In the genomic region with DNA sequence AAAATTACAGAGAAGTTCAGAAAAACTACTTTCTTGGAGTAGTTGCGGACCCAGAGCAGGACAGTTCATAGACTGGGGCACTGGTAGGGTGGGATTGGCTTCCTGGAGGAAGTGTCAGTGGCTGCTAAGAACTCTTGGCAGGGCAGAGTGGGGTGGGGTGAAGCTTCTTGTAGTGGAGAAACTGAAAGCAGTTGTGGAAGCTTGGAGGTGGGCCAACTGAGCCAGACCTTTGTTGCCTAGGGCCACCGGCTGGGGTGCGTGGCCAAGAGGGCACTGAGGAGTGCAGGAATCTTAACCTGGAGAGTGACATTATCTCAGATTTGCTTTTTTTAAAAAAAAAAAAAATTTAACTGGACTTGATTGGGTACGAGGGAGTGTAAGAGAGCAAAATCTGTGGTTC, we compare ENCODE assay signal across 8 cellular contexts. TPM values are rescaled to one million over a fixed set of nuclear protein-coding genes. Genes with fewer than 3 reads are reported as not detected.
DNase-seq lines count a peak whose midpoint lies in the region; ATAC-seq, FAIRE-seq and TF ChIP-seq lines count a peak whose summit lies in the region.

No MANE protein-coding gene starts in this region.

- H3K4me1 ChIP-seq in BLaER1: peaks cover 50% of the 10 kb centered on the region
- H3K4me1 ChIP-seq in left ventricle myocardium inferior: peaks cover 91% of the 10 kb centered on the region
- peaks cover 5 to 6% of the 10 kb centered on the region in 2 donors for H3K4me1 ChIP-seq in small intestine (ENCODE audit: control insufficient read depth in 2 of 2, insufficient read depth in 1 of 2, low read depth in 1 of 2, low read length in 1 of 2)
- peaks cover 7% of the 10 kb centered on the region for H3K4me1 ChIP-seq in A673 (ENCODE audit: insufficient read depth, low read length, poor library complexity, severe bottlenecking)

- H3K27me3 ChIP-seq in BLaER1 (no peaks in the 10 kb centered on the region), left ventricle myocardium inferior (ENCODE audit: low read depth) (no peaks in the 10 kb centered on the region), small intestine (ENCODE audit: control insufficient read depth in 2 of 2, insufficient read depth in 2 of 2, low read length in 2 of 2) (no peaks in the 10 kb centered on the region), A673 (replicated peaks; ENCODE audit: insufficient read depth, low read depth, low read length, poor library complexity) (no peaks in the 10 kb centered on the region)

- H3K4me3 ChIP-seq in BLaER1 (0 out of 2 replicates have a peak overlapping the region, but pooled peaks have one; percentile 34), left ventricle myocardium inferior (peak overlapping the region; percentile 52), small intestine (ENCODE audit: low read depth in 1 of 2, low read length in 2 of 2) (no peak overlapping the region), A673 (ENCODE audit: low read depth, low read length, poor library complexity, severe bottlenecking) (no peak overlapping the region)

- no TSS peak for BruUV-seq in A673 (replicated peaks; lab: Mats Ljungman, UMichigan)

- no peak for TF ChIP-seq CTCF in left ventricle myocardium inferior (IDR thresholded peaks at IDR 0.05; ENCODE audit: borderline replicate concordance)
- TF ChIP-seq CTCF in A673 (conservative IDR thresholded peaks at IDR 0.05; ENCODE audit: low read depth, low read length): no peak

- H4K20me1 ChIP-seq in BLaER1: peaks cover 25% of the 10 kb centered on the region; the same call in 1 of the 2 replicates

- peak; percentile 11 for ATAC-seq in GM21390 (IDR thresholded peaks at IDR 0.05; ENCODE audit: unreplicated experiment)

- POLR2A ChIA-PET in A673 (lab: Charles Lee; ENCODE audit: low non-redundant PET): no interaction called here

- intact Hi-C loops in left ventricle myocardium inferior (cut with micrococcal nuclease): no loop called here
- intact Hi-C loops in A673 (cut with micrococcal nuclease; ENCODE audit: unreplicated experiment): loop anchor here (5.0 kb wide), 1 partner anchor 96 kb away; the partner anchor contains the start of gene RAB5A

- peak overlapping the region; percentile 78 for H3K4me2 ChIP-seq in BLaER1

- H3K9ac ChIP-seq in BLaER1: peak overlapping the region; percentile 58

- DNase-seq in NAMALWA (ENCODE audit: low spot score): peak; percentile 72
- peak; percentile 83 for DNase-seq in activated effector memory CD4-positive, alpha-beta T cell treated with anti-CD3 and anti-CD28 coated beads, Interleukin-2, amount 50 U/mL, for 16 hours
- peak; percentile 89 for DNase-seq in left ventricle myocardium inferior
- peak; percentile 96 for DNase-seq in small intestine
- no peak for DNase-seq in A673 (ENCODE audit: low spot score)
- no peak for DNase-seq in NCI-H748 (lab: John Stamatoyannopoulos, UW; ENCODE audit: unreplicated experiment)

- H3K36me3 ChIP-seq in BLaER1 (no peaks in the 10 kb centered on the region), left ventricle myocardium inferior (no peaks in the 10 kb centered on the region), small intestine (ENCODE audit: control insufficient read depth in 2 of 2, insufficient read depth in 2 of 2, low read length in 2 of 2) (no peaks in the 10 kb centered on the region), A673 (ENCODE audit: insufficient read depth, low read length, poor library complexity, severe bottlenecking) (no peaks in the 10 kb centered on the region)

- peak overlapping the region; percentile 62 for H3K27ac ChIP-seq in BLaER1
- peak overlapping the region; percentile 99 for H3K27ac ChIP-seq in left ventricle myocardium inferior (replicated peaks)
- peak overlapping the region; percentile 79 to 90 for H3K27ac ChIP-seq in small intestine (ENCODE audit: low read depth in 1 of 2, low read length in 1 of 2)
- H3K27ac ChIP-seq in A673 (ENCODE audit: low read depth, low read length, poor library complexity, severe bottlenecking): no peak overlapping the region

- CTCF ChIA-PET in A673 (lab: Charles Lee): no interaction called here

- H3K9me3 ChIP-seq in BLaER1 (no peaks in the 10 kb centered on the region), left ventricle myocardium inferior (replicated peaks) (no peaks in the 10 kb centered on the region), small intestine (ENCODE audit: control insufficient read depth, low read depth) (no peaks in the 10 kb centered on the region), A673 (ENCODE audit: low read depth, low read length, poor library complexity, severe bottlenecking) (no peaks in the 10 kb centered on the region)

- FAIRE-seq in small intestine (lab: Jason Lieb, UNC): no peak

- 2 to 11% (median 9%) methylated on average over 4 of the region's 4 CpGs for WGBS in small intestine, 3 donors

RNA-seq across cellular contexts. Expression of gene KAT2B, which starts 3.2 kb away (rescaled TPM):
- 94.3 TPM for total RNA-seq in left ventricle myocardium inferior
- polyA plus RNA-seq in small intestine: 10 to 100 TPM in 2 of 3 donors, 1 to 10 TPM in 1; 7.1 to 28.0 (median 23.5) TPM
- 4.6 and 5.4 TPM in 2 replicates for total RNA-seq in A673 (2021)

RNA-seq across cellular contexts. Expression of gene PP2D1, which starts 31.3 kb away (rescaled TPM):
- total RNA-seq in left ventricle myocardium inferior (not detected), A673 (2021) (not detected in 2 replicates)
- polyA plus RNA-seq in small intestine: not detected

Comparison
In these comparisons a context has a peak if more than half of its experiments do, and no peak if none do; other contexts are left out.
1. H3K4me3 ChIP-seq: peak in BLaER1 (single experiment) and left ventricle myocardium inferior (single experiment); none in small intestine (0 of 2) and A673 (single experiment).
2. DNase-seq: peak in NAMALWA (single experiment), activated effector memory CD4-positive, alpha-beta T cell treated with anti-CD3 and anti-CD28 coated beads, Interleukin-2, amount 50 U/mL, for 16 hours (single experiment), left ventricle myocardium inferior (single experiment) and small intestine (single experiment); none in A673 (single experiment) and NCI-H748 (single experiment).
3. RNA of gene KAT2B, which starts 3.2 kb away (total RNA-seq): 94.3 TPM in left ventricle myocardium inferior (single experiment); 4.6 to 5.4 TPM in A673; every median in the first group is over 10 times any median in the second.